Comparison of ENCODE assay signal across 8 cellular contexts in genomic region chr3:176814252-176814651, GRCh38.
DNase-seq lines count a peak whose midpoint lies in the region; ATAC-seq lines count a peak whose summit lies in the region.

No MANE protein-coding gene starts in this region.

- no peaks in the 10 kb centered on the region for H3K36me3 ChIP-seq in GM23248 (ENCODE audit: low read depth)

- peak overlapping the region; percentile 55; the same call in 1 of the 2 replicates for H2AFZ ChIP-seq in GM23248

- 12 to 15% methylated on average over 12 of the region's 12 CpGs for WGBS in GM23248 (ENCODE audit: low coverage in 1 of 2, low lambda C conversion rate in 2 of 2, missing lambda C conversion rate in 2 of 2), 2 experiments

- H3K79me2 ChIP-seq in GM23248 (ENCODE audit: insufficient read depth) = no peaks in the 10 kb centered on the region

- H3K27ac ChIP-seq in GM23248 = no peak overlapping the region

- H3K4me2 ChIP-seq in GM23248 (ENCODE audit: unreplicated experiment) = peak overlapping the region; percentile 32

- H3K9me3 Mint-ChIP-seq in activated T-cell treated with anti-CD3 and anti-CD28 coated beads, Interleukin-2, amount 50 U/mL, for 72 hours = no peaks in the 10 kb centered on the region
- no peaks in the 10 kb centered on the region for H3K9me3 Mint-ChIP-seq in activated naive CD8-positive, alpha-beta T cell treated with anti-CD3 and anti-CD28 coated beads for 36 hours

- peak; percentile 58 to 60 for ATAC-seq in activated T-cell treated with anti-CD3 and anti-CD28 coated beads, Interleukin-2, amount 50 U/mL, for 72 hours (replicated peaks in 1 of 2)

- H3K27me3 ChIP-seq in GM23248 (replicated peaks; ENCODE audit: insufficient read depth) = no peaks in the 10 kb centered on the region

- H3K9me2 ChIP-seq in GM23248 (ENCODE audit: insufficient read depth) = no peaks in the 10 kb centered on the region

- H3K4me1 ChIP-seq in GM23248 (ENCODE audit: insufficient read depth) = no peaks in the 10 kb centered on the region

- H3K4me3 ChIP-seq in GM23248 = no peak overlapping the region

- H3K9ac ChIP-seq in GM23248 = no peak overlapping the region

- no peaks in the 10 kb centered on the region for H3K36me3 Mint-ChIP-seq in activated T-cell treated with anti-CD3 and anti-CD28 coated beads, Interleukin-2, amount 50 U/mL, for 72 hours (ENCODE audit: insufficient read depth in 2 of 2)
- H3K36me3 Mint-ChIP-seq in activated naive CD8-positive, alpha-beta T cell treated with anti-CD3 and anti-CD28 coated beads for 36 hours = no peaks in the 10 kb centered on the region

- no peak overlapping the region for H3K4me3 Mint-ChIP-seq in activated T-cell treated with anti-CD3 and anti-CD28 coated beads, Interleukin-2, amount 50 U/mL, for 72 hours
- H3K4me3 Mint-ChIP-seq in activated naive CD8-positive, alpha-beta T cell treated with anti-CD3 and anti-CD28 coated beads for 36 hours = no peak overlapping the region

- no peaks in the 10 kb centered on the region for H4K20me1 ChIP-seq in GM23248 (ENCODE audit: insufficient read depth)

- H3K27me3 Mint-ChIP-seq in activated T-cell treated with anti-CD3 and anti-CD28 coated beads, Interleukin-2, amount 50 U/mL, for 72 hours (ENCODE audit: low read depth) = peaks cover 11% of the 10 kb centered on the region
- H3K27me3 Mint-ChIP-seq in activated naive CD8-positive, alpha-beta T cell treated with anti-CD3 and anti-CD28 coated beads for 36 hours = peaks cover 3% of the 10 kb centered on the region

- in situ Hi-C loops in GM23248 (cut with MboI) = no loop called here

- H3K9me3 ChIP-seq in GM23248 (ENCODE audit: low read depth) = no peaks in the 10 kb centered on the region

- H3K27ac Mint-ChIP-seq in activated T-cell treated with anti-CD3 and anti-CD28 coated beads, Interleukin-2, amount 50 U/mL, for 72 hours = no peak overlapping the region
- H3K27ac Mint-ChIP-seq in activated naive CD8-positive, alpha-beta T cell treated with anti-CD3 and anti-CD28 coated beads for 36 hours = no peak overlapping the region

- peak; percentile 25 to 29 for DNase-seq in activated T-cell treated with anti-CD3 and anti-CD28 coated beads, Interleukin-2, amount 50 U/mL, for 72 hours
- no peak for DNase-seq in activated T-cell treated with anti-CD3 and anti-CD28 coated beads, Interleukin-2, amount 50 U/mL, for 1 hour
- DNase-seq in GM23248 (peak; percentile 72), HuH-7 (ENCODE audit: low spot score) (peak; percentile 76), hypothalamus (lab: John Stamatoyannopoulos, UW) (peak in 29 of 51 donors; percentile 0 to 60 (median 10)), NCI-H1092 treated with DMSO at 0.1 percent for 48 hours (lab: John Stamatoyannopoulos, UW) (no peak)
- peak; percentile 19 for DNase-seq in activated naive CD8-positive, alpha-beta T cell treated with anti-CD3 and anti-CD28 coated beads for 36 hours
- DNase-seq in stimulated activated CD4-positive, alpha-beta T cell treated with anti-CD3 and anti-CD28 coated beads, Interleukin-4, amount 100 ng/mL, for 48 hours (ENCODE audit: low read depth in 2 of 2) = peak; percentile 1 to 13

- no peaks in the 10 kb centered on the region for H3K4me1 Mint-ChIP-seq in activated T-cell treated with anti-CD3 and anti-CD28 coated beads, Interleukin-2, amount 50 U/mL, for 72 hours (ENCODE audit: low read depth)
- H3K4me1 Mint-ChIP-seq in activated naive CD8-positive, alpha-beta T cell treated with anti-CD3 and anti-CD28 coated beads for 36 hours = no peaks in the 10 kb centered on the region

- no peaks in the 10 kb centered on the region for H3F3A ChIP-seq in GM23248 (ENCODE audit: insufficient read depth)

Comparison
In these comparisons a context has a peak if more than half of its experiments do, and no peak if none do; other contexts are left out.
1. DNase-seq: peak in activated T-cell treated with anti-CD3 and anti-CD28 coated beads, Interleukin-2, amount 50 U/mL, for 72 hours (2 of 2), GM23248 (single experiment), HuH-7 (single experiment), activated naive CD8-positive, alpha-beta T cell treated with anti-CD3 and anti-CD28 coated beads for 36 hours (single experiment), hypothalamus (29 of 51) and stimulated activated CD4-positive, alpha-beta T cell treated with anti-CD3 and anti-CD28 coated beads, Interleukin-4, amount 100 ng/mL, for 48 hours (2 of 2); none in activated T-cell treated with anti-CD3 and anti-CD28 coated beads, Interleukin-2, amount 50 U/mL, for 1 hour (single experiment) and NCI-H1092 treated with DMSO at 0.1 percent for 48 hours (single experiment).